Comparison of ENCODE assay signal across 1 cellular context in the genomic region with DNA sequence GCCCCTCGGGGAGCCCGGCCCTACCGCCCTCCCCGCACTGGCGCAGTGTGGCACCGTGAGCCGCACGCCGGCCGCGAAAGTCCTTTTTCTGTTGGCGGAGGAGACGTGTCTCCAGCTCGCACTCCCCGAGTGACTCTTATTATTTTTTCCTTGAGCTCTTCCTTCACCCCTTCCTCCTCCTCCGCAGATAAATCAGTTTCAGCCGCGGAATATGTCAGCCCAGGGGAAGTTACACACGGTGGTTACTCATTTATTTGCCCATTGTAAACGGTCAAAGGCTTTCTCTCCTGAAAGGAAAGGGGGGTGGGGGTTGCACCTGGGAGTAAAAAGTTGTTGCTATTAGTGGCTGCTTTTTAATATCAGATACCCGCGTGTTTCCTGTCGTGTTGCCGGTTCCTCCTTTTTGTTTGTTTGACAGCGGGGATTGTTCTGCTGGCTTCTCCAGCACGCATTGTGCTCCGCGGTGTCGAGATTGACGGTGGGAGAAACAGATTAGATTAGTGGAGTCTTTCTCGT.
TF ChIP-seq lines count a peak whose summit lies in the region.

No MANE protein-coding gene starts in this region.

TF ChIP-seq in H1, 55 proteins besides CTCF, POLR2A, EP300 and RAD21:
- TF ChIP-seq TAF7 (optimal IDR thresholded peaks at IDR 0.05; ENCODE audit: borderline replicate concordance, low read depth, low read length) (no peak), CREB1 (IDR thresholded peaks at IDR 0.05) (no peak), PHF8 (conservative IDR thresholded peaks at IDR 0.05; ENCODE audit: low read depth, low read length) (no peak), CBX8 (IDR thresholded peaks at IDR 0.05; ENCODE audit: borderline replicate concordance, low read depth, low read length) (no peak), EGR1 (IDR thresholded peaks at IDR 0.05; ENCODE audit: borderline replicate concordance, low read depth, low read length) (no peak)
TF ChIP-seq in H1: peak in this region for 0.
